1 cellular context compared by ENCODE assay signal in genomic region chr3:38018296-38019266, GRCh38.
TF ChIP-seq lines count a peak whose summit lies in the region.

No MANE protein-coding gene starts in this region.

TF ChIP-seq in K562, 482 proteins besides CTCF, POLR2A, EP300 and RAD21 (continued from another document and continues in another):
- peak; percentile 75; the same call in 1 of the 2 replicates for TF ChIP-seq POLR2AphosphoS5 (IDR thresholded peaks at IDR 0.05; ENCODE audit: control insufficient read depth, insufficient read depth, low read depth, low read length)
- peak; percentile 73 for TF ChIP-seq HDGF (IDR thresholded peaks at IDR 0.05)
- no peak for TF ChIP-seq SLC30A9 (CRISPR knock-in tag; IDR thresholded peaks at IDR 0.05)
- peak; percentile 25 for TF ChIP-seq CXXC5 (CRISPR knock-in tag; IDR thresholded peaks at IDR 0.05)
- TF ChIP-seq CBX5 (IDR thresholded peaks at IDR 0.05; ENCODE audit: borderline replicate concordance, low read depth), result no peak
- TF ChIP-seq ZNF395 (CRISPR knock-in tag; IDR thresholded peaks at IDR 0.05), result no peak
- TF ChIP-seq POLR2B (IDR thresholded peaks at IDR 0.05; ENCODE audit: low read depth, partially characterized antibody), result peak; percentile 45
- TF ChIP-seq MAFF (IDR thresholded peaks at IDR 0.05; ENCODE audit: low read length), result no peak
- TF ChIP-seq PHTF2 (CRISPR knock-in tag; IDR thresholded peaks at IDR 0.05), result no peak
- no peak for TF ChIP-seq HDAC3 (IDR thresholded peaks at IDR 0.05; ENCODE audit: borderline replicate concordance, partially characterized antibody)
- TF ChIP-seq ATF2 (CRISPR knock-in tag; IDR thresholded peaks at IDR 0.05), result no peak
- no peak for TF ChIP-seq TCF7 (IDR thresholded peaks at IDR 0.05; ENCODE audit: borderline replicate concordance)
- TF ChIP-seq NFIX (CRISPR knock-in tag; IDR thresholded peaks at IDR 0.05; ENCODE audit: low read depth), result no peak
- no peak for TF ChIP-seq NCOA2 (IDR thresholded peaks at IDR 0.05; ENCODE audit: partially characterized antibody in 2 of 2)
- no peak for TF ChIP-seq RBM22 (IDR thresholded peaks at IDR 0.05; ENCODE audit: low read depth, low read length, poor library complexity, severe bottlenecking)
- TF ChIP-seq ZNF263 (CRISPR knock-in tag; IDR thresholded peaks at IDR 0.05; ENCODE audit: borderline replicate concordance), result peak; percentile 80
- TF ChIP-seq SPI1 (IDR thresholded peaks at IDR 0.05; ENCODE audit: borderline replicate concordance, low read depth, low read length), result no peak
- no peak for TF ChIP-seq GABPA (tag; conservative IDR thresholded peaks at IDR 0.05; ENCODE audit: low read depth)
- TF ChIP-seq HBP1 (CRISPR knock-in tag; IDR thresholded peaks at IDR 0.05), result no peak
- no peak for TF ChIP-seq MAFK (IDR thresholded peaks at IDR 0.05; ENCODE audit: low read length)
- TF ChIP-seq ATF4 (CRISPR knock-in tag; IDR thresholded peaks at IDR 0.05), result no peak
- no peak for TF ChIP-seq KDM4B (IDR thresholded peaks at IDR 0.05; ENCODE audit: borderline replicate concordance in 2 of 2, low read depth in 1 of 2)
- TF ChIP-seq ZNF197 (CRISPR knock-in tag; IDR thresholded peaks at IDR 0.05; ENCODE audit: low read depth), result no peak
- TF ChIP-seq SMARCE1 (IDR thresholded peaks at IDR 0.05), result peak; percentile 66
- TF ChIP-seq ZNF740 (CRISPR knock-in tag; IDR thresholded peaks at IDR 0.05), result no peak
- no peak for TF ChIP-seq ZNF740 (tag; IDR thresholded peaks at IDR 0.05)
- no peak for TF ChIP-seq HES1 (IDR thresholded peaks at IDR 0.05; ENCODE audit: low read depth)
- TF ChIP-seq ARNT (IDR thresholded peaks at IDR 0.05), result 0 out of 4 replicates have a peak, but pooled peaks of 1 of the 2 experiments have one; percentile 60
- no peak for TF ChIP-seq HCFC1 (IDR thresholded peaks at IDR 0.05; ENCODE audit: low read depth, low read length)
- TF ChIP-seq SRSF3 (IDR thresholded peaks at IDR 0.05; ENCODE audit: insufficient read depth, low read length), result no peak
- TF ChIP-seq GMEB1 (CRISPR knock-in tag; IDR thresholded peaks at IDR 0.05), result no peak
- no peak for TF ChIP-seq U2AF2 (optimal IDR thresholded peaks at IDR 0.05; ENCODE audit: low read depth, low read length)
- no peak for TF ChIP-seq MEIS2 (IDR thresholded peaks at IDR 0.05; ENCODE audit: partially characterized antibody)
- no peak for TF ChIP-seq GABPB2 (CRISPR knock-in tag; conservative IDR thresholded peaks at IDR 0.05)
- TF ChIP-seq ZKSCAN1 (IDR thresholded peaks at IDR 0.05; ENCODE audit: low read depth, low read length), result no peak
- TF ChIP-seq TAF1 (IDR thresholded peaks at IDR 0.05; ENCODE audit: control insufficient read depth, extremely low read depth, insufficient read depth, low read length, severe bottlenecking), result peak; percentile 27
- TF ChIP-seq RB1 (IDR thresholded peaks at IDR 0.05; ENCODE audit: low read depth), result 0 out of 2 replicates have a peak, but pooled peaks have one; percentile 11
- TF ChIP-seq PKNOX1 (IDR thresholded peaks at IDR 0.05), result no peak
- no peak for TF ChIP-seq EZH2 (IDR thresholded peaks at IDR 0.05; ENCODE audit: borderline replicate concordance, low read depth, low read length)
- no peak for TF ChIP-seq AFF1 (IDR thresholded peaks at IDR 0.05; ENCODE audit: low read depth in 1 of 2, partially characterized antibody in 2 of 2)
- TF ChIP-seq CBFA2T3 (IDR thresholded peaks at IDR 0.05), result peak; percentile 84
- no peak for TF ChIP-seq PHB (CRISPR knock-in tag; IDR thresholded peaks at IDR 0.05)
- TF ChIP-seq PATZ1 (CRISPR knock-in tag; IDR thresholded peaks at IDR 0.05; ENCODE audit: borderline replicate concordance), result no peak
- TF ChIP-seq ZNF766 (CRISPR knock-in tag; conservative IDR thresholded peaks at IDR 0.05), result no peak
- TF ChIP-seq ZNF146 (CRISPR knock-in tag; IDR thresholded peaks at IDR 0.05; ENCODE audit: unreplicated experiment), result no peak
- peak in 1 of 2 experiments; percentile 68; a peak in 2 of 4 replicates for TF ChIP-seq HDAC1 (IDR thresholded peaks at IDR 0.05)
- TF ChIP-seq PCBP1 (IDR thresholded peaks at IDR 0.05; ENCODE audit: low read depth, low read length, poor library complexity, severe bottlenecking), result no peak
- peak; percentile 42 for TF ChIP-seq SMAD4 (CRISPR knock-in tag; conservative IDR thresholded peaks at IDR 0.05)
- TF ChIP-seq ZNF76 (CRISPR knock-in tag; IDR thresholded peaks at IDR 0.05; ENCODE audit: borderline replicate concordance), result 0 out of 2 replicates have a peak, but pooled peaks have one; percentile 34
- no peak for TF ChIP-seq NR2F6 (CRISPR knock-in tag; IDR thresholded peaks at IDR 0.05)
- TF ChIP-seq ZNF384 (IDR thresholded peaks at IDR 0.05; ENCODE audit: low read depth, low read length), result no peak
- peak; percentile 71 for TF ChIP-seq DPF2 (IDR thresholded peaks at IDR 0.05)
- TF ChIP-seq NELFE (IDR thresholded peaks at IDR 0.05; ENCODE audit: insufficient read depth, insufficient read length), result no peak
- no peak for TF ChIP-seq SREBF2 (CRISPR knock-in tag; IDR thresholded peaks at IDR 0.05)
